In the genomic region with DNA sequence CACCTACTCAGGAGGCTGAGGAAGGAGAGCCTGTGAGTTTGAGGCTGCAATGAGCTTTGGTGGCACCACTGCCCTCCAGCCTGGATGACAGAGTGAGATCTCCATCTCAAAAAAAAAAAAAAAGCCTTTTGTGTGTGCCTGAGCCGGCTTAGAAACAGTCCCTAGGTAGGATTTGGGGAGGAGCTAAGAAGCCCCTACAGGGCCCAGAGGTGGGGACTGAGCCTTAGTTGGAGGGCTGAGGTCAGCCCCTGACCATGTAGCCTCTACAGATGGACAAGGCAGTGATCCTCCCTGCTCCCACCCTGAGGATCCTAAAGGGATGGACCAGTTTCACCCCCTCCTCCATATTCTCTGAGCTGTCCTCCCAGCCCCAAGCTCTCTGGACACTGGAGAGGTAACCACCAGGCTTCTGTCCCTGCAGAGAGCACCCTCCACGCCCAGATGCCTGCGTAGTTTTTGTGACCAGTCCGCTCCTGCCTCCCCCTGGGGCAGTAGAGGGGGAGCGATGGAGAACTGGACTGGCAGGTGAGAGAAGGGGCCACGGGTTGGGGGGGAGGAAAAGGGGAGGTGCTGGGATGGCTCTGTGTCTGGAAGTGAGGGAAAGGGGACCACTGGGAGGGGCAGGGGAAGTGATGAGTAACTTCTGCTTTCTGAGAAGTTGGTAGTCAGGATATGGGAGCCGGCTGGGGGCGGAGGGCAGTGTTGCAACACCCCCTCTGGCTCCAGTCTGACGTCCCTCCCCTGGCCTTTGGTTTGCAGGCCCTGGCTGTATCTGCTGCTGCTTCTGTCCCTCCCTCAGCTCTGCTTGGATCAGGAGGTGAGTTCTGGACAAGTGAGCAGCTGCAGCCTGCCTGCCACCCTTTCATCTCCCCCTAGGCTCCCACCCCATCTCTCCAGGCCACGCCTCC, we compare ENCODE assay signal across 8 cellular contexts. TPM values are rescaled to one million over a fixed set of nuclear protein-coding genes. Genes with fewer than 3 reads are reported as not detected.
DNase-seq lines count a peak whose midpoint lies in the region; ATAC-seq and TF ChIP-seq lines count a peak whose summit lies in the region.

No MANE protein-coding gene starts in this region.

- peak overlapping the region; percentile 73 for H3K27ac ChIP-seq in colonic mucosa
- H3K27ac ChIP-seq in liver (ENCODE audit: low read depth in 1 of 2, low read length in 2 of 2) = peak overlapping the region; percentile 80
- H3K27ac ChIP-seq in suprapubic skin = peak overlapping the region; percentile 88

- H3K4me3 ChIP-seq in BE2C (ENCODE audit: low read depth, low read length) (no peak overlapping the region), colonic mucosa (no peak overlapping the region), liver (ENCODE audit: low read depth in 1 of 3, low read length in 3 of 3) (no peak overlapping the region), suprapubic skin (no peak overlapping the region)

- H3K27me3 ChIP-seq in BE2C (no peaks in the 10 kb centered on the region), colonic mucosa (no peaks in the 10 kb centered on the region), liver (ENCODE audit: control insufficient read depth in 4 of 4, insufficient read depth in 4 of 4, low read length in 3 of 4) (no peaks in the 10 kb centered on the region), suprapubic skin (no peaks in the 10 kb centered on the region)

- H3K36me3 ChIP-seq in BE2C (no peaks in the 10 kb centered on the region), colonic mucosa (no peaks in the 10 kb centered on the region), liver (ENCODE audit: control insufficient read depth in 4 of 4, insufficient read depth in 3 of 4, low read depth in 1 of 4, low read length in 3 of 4) (peaks cover 0 to 11% (median 4%) of the 10 kb centered on the region in 4 donors), suprapubic skin (peaks cover 27% of the 10 kb centered on the region)

- H3K9ac ChIP-seq in colonic mucosa (ENCODE audit: low read depth in 2 of 2, low read length in 2 of 2) = peak overlapping the region; percentile 30 to 49
- peak overlapping the region in 1 of 2 donors; percentile 30 for H3K9ac ChIP-seq in liver (ENCODE audit: low read depth in 1 of 2, low read length in 2 of 2)

- no peaks in the 10 kb centered on the region for H3K9me3 ChIP-seq in BE2C
- H3K9me3 ChIP-seq in colonic mucosa = no peaks in the 10 kb centered on the region
- H3K9me3 ChIP-seq in liver (ENCODE audit: control insufficient read depth in 4 of 4, low read length in 3 of 4) = no peaks in the 10 kb centered on the region
- H3K9me3 ChIP-seq in suprapubic skin = no peaks in the 10 kb centered on the region

- TF ChIP-seq POLR2A in suprapubic skin (IDR thresholded peaks at IDR 0.05) = peak in 1 of 2 donors; percentile 12

- no peak for TF ChIP-seq EP300 in suprapubic skin (IDR thresholded peaks at IDR 0.05)

- peak in 1 of 2 donors; percentile 62 for TF ChIP-seq RAD21 in liver (IDR thresholded peaks at IDR 0.05)

- intact Hi-C loops in colonic mucosa (cut with DNase I) = loop anchor here (10.0 kb wide), 1 partner anchor 263 kb away; no protein-coding TSS in a partner anchor

- DNase-seq in BE2C (peak; percentile 61), NOMO-1 (lab: John Stamatoyannopoulos, UW; ENCODE audit: unreplicated experiment in 2 of 2) (peak; percentile 93), colonic mucosa (peak; percentile 70), suprapubic skin (ENCODE audit: low spot score in 2 of 2) (peak; percentile 96), SHP77 (lab: John Stamatoyannopoulos, UW) (no peak)

- H3K4me1 ChIP-seq in BE2C (peaks cover 8% of the 10 kb centered on the region), colonic mucosa (no peaks in the 10 kb centered on the region), liver (ENCODE audit: control insufficient read depth in 4 of 4, insufficient read depth in 4 of 4, low read length in 3 of 4) (peaks cover 14 to 40% (median 26%) of the 10 kb centered on the region in 4 donors), suprapubic skin (peaks cover 57% of the 10 kb centered on the region)

- no peak for ATAC-seq in HG02610 (IDR thresholded peaks at IDR 0.05; ENCODE audit: unreplicated experiment)
- no peak for ATAC-seq in HG03469 (IDR thresholded peaks at IDR 0.05; ENCODE audit: unreplicated experiment)

- TF ChIP-seq CTCF in BE2C (IDR thresholded peaks at IDR 0.05; ENCODE audit: low read depth, low read length) = no peak
- no peak for TF ChIP-seq CTCF in colonic mucosa (IDR thresholded peaks at IDR 0.05)
- TF ChIP-seq CTCF in liver (IDR thresholded peaks at IDR 0.05; ENCODE audit: low read depth, low read length, missing input control) = no peak
- no peak for TF ChIP-seq CTCF in suprapubic skin (IDR thresholded peaks at IDR 0.05)

- WGBS in liver = 37% methylated on average over 10 of the region's 10 CpGs
- WGBS in suprapubic skin = 14% methylated on average over 9 of the region's 10 CpGs

TF ChIP-seq in liver, 16 proteins besides CTCF, POLR2A, EP300 and RAD21 (continues in another document):
- TF ChIP-seq FOXA1 (IDR thresholded peaks at IDR 0.05) (no peak), HNF4A (conservative IDR thresholded peaks at IDR 0.05) (peak; percentile 71 to 73), YY1 (IDR thresholded peaks at IDR 0.05) (peak; percentile 24), JUND (IDR thresholded peaks at IDR 0.05) (peak in 1 of 2 donors; percentile 40), HNF4G (IDR thresholded peaks at IDR 0.05) (no peak), NR2F2 (IDR thresholded peaks at IDR 0.05) (no peak), EGR1 (IDR thresholded peaks at IDR 0.05; ENCODE audit: low read depth in 2 of 2) (peak in 1 of 2 donors; percentile 63), RXRA (IDR thresholded peaks at IDR 0.05) (peak; percentile 53 to 64), SP1 (IDR thresholded peaks at IDR 0.05) (peak; percentile 79), GABPA (IDR thresholded peaks at IDR 0.05 in 1 of 2, conservative IDR thresholded peaks at IDR 0.05 in 1 of 2) (peak in 1 of 2 donors; percentile 45)
- TF ChIP-seq, protein P1, sequence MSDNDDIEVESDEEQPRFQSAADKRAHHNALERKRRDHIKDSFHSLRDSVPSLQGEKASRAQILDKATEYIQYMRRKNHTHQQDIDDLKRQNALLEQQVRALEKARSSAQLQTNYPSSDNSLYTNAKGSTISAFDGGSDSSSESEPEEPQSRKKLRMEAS (IDR thresholded peaks at IDR 0.05) = no peak
- TF ChIP-seq, protein P2, sequence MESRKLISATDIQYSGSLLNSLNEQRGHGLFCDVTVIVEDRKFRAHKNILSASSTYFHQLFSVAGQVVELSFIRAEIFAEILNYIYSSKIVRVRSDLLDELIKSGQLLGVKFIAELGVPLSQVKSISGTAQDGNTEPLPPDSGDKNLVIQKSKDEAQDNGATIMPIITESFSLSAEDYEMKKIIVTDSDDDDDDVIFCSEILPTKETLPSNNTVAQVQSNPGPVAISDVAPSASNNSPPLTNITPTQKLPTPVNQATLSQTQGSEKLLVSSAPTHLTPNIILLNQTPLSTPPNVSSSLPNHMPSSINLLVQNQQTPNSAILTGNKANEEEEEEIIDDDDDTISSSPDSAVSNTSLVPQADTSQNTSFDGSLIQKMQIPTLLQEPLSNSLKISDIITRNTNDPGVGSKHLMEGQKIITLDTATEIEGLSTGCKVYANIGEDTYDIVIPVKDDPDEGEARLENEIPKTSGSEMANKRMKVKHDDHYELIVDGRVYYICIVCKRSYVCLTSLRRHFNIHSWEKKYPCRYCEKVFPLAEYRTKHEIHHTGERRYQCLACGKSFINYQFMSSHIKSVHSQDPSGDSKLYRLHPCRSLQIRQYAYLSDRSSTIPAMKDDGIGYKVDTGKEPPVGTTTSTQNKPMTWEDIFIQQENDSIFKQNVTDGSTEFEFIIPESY (IDR thresholded peaks at IDR 0.05) = no peak
- TF ChIP-seq, protein P3, sequence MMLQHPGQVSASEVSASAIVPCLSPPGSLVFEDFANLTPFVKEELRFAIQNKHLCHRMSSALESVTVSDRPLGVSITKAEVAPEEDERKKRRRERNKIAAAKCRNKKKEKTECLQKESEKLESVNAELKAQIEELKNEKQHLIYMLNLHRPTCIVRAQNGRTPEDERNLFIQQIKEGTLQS (IDR thresholded peaks at IDR 0.05) = peak; percentile 58

RNA-seq across cellular contexts. Expression of a gene that starts 2.8 kb away (rescaled TPM):
- polyA plus RNA-seq in BE2C (2012; ENCODE audit: insufficient read depth, insufficient read length, low read depth) = 2.2 TPM
- total RNA-seq in colonic mucosa (1 to 10 TPM; 4.9 to 6.3 TPM), liver (10 to 100 TPM in 1 of 2 donors, 1 to 10 TPM in 1; 5.6 to 11.5 TPM), suprapubic skin (10 to 100 TPM in 3 of 4 donors, 1 to 10 TPM in 1; 7.2 to 22.7 (median 18.0) TPM)
- polyA plus RNA-seq in liver = 10 to 100 TPM; 11.4 to 12.2 TPM

RNA-seq across cellular contexts. Expression of a gene that starts 27.4 kb away (rescaled TPM):
- polyA plus RNA-seq in BE2C (2012; ENCODE audit: insufficient read depth, insufficient read length, low read depth) = 88.9 TPM
- total RNA-seq in colonic mucosa = 100 to 1,000 TPM; 151 to 285 TPM
- 100 to 1,000 TPM in 1 of 2 donors, 10 to 100 TPM in 1; 94.6 to 181 TPM for total RNA-seq in liver
- 10 to 100 TPM; 23.4 to 65.4 TPM for polyA plus RNA-seq in liver
- total RNA-seq in suprapubic skin = 100 to 1,000 TPM; 211 to 307 (median 270) TPM

RNA-seq across cellular contexts. Expression of a gene that starts 36.5 kb away (rescaled TPM):
- polyA plus RNA-seq in BE2C (2012; ENCODE audit: insufficient read depth, insufficient read length, low read depth) = not detected
- not detected for total RNA-seq in colonic mucosa
- total RNA-seq in liver = not detected
- not detected for polyA plus RNA-seq in liver
- total RNA-seq in suprapubic skin = not detected

RNA-seq across cellular contexts. Expression of a gene that starts 44.1 kb away (rescaled TPM):
- polyA plus RNA-seq in BE2C (2012; ENCODE audit: insufficient read depth, insufficient read length, low read depth) = 3.9 TPM
- total RNA-seq in colonic mucosa = 10 to 100 TPM in 1 of 2 donors, 1 to 10 TPM in 1; 6.3 to 10.5 TPM
- total RNA-seq in liver = 1 to 10 TPM; 5.1 to 8.1 TPM
- polyA plus RNA-seq in liver = 10 to 100 TPM; 17.0 to 22.5 TPM
- total RNA-seq in suprapubic skin = 10 to 100 TPM; 20.8 to 60.7 (median 44.1) TPM

Comparison
In these comparisons a context has a peak if more than half of its experiments do, and no peak if none do; other contexts are left out.
1. DNase-seq: peak in BE2C (single experiment), NOMO-1 (2 of 2), colonic mucosa (single experiment) and suprapubic skin (2 of 2); none in SHP77 (0 of 2).
2. Peak in every context shown above with its lines, with median percentiles within 50 percentile points of each other: H3K27ac ChIP-seq.